Comparison of ENCODE assay signal across 1 cellular context in genomic region chr1:152447484-152447883, GRCh38.
TF ChIP-seq lines count a peak whose summit lies in the region.

No MANE protein-coding gene starts in this region.

TF ChIP-seq in HepG2, 621 proteins besides CTCF, POLR2A, EP300 and RAD21:
- TF ChIP-seq, protein P1, sequence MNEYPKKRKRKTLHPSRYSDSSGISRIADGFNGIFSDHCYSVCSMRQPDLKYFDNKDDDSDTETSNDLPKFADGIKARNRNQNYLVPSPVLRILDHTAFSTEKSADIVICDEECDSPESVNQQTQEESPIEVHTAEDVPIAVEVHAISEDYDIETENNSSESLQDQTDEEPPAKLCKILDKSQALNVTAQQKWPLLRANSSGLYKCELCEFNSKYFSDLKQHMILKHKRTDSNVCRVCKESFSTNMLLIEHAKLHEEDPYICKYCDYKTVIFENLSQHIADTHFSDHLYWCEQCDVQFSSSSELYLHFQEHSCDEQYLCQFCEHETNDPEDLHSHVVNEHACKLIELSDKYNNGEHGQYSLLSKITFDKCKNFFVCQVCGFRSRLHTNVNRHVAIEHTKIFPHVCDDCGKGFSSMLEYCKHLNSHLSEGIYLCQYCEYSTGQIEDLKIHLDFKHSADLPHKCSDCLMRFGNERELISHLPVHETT (CRISPR knock-in tag; conservative IDR thresholded peaks at IDR 0.05): no peak
- TF ChIP-seq CENPBD1 (CRISPR knock-in tag; IDR thresholded peaks at IDR 0.05; ENCODE audit: borderline replicate concordance, low read depth) (no peak), DMTF1 (CRISPR knock-in tag; IDR thresholded peaks at IDR 0.05) (no peak), MED8 (CRISPR knock-in tag; IDR thresholded peaks at IDR 0.05; ENCODE audit: insufficient replicate concordance) (no peak), ZFY (CRISPR knock-in tag; IDR thresholded peaks at IDR 0.05) (no peak), SRSF1 (optimal IDR thresholded peaks at IDR 0.05; ENCODE audit: low read depth, low read length) (no peak), SYNCRIP (IDR thresholded peaks at IDR 0.05; ENCODE audit: insufficient read depth, low read depth, low read length) (no peak), MZF1 (CRISPR knock-in tag; IDR thresholded peaks at IDR 0.05; ENCODE audit: borderline replicate concordance) (no peak), ARNT (IDR thresholded peaks at IDR 0.05) (no peak), HMG20B (CRISPR knock-in tag; conservative IDR thresholded peaks at IDR 0.05) (no peak), RARG (CRISPR knock-in tag; IDR thresholded peaks at IDR 0.05; ENCODE audit: low read depth) (no peak), ZNF17 (CRISPR knock-in tag; IDR thresholded peaks at IDR 0.05) (no peak), ZBTB49 (CRISPR knock-in tag; IDR thresholded peaks at IDR 0.05; ENCODE audit: borderline replicate concordance) (no peak), MBNL3 (CRISPR knock-in tag; conservative IDR thresholded peaks at IDR 0.05) (no peak), KDM6A (CRISPR knock-in tag; IDR thresholded peaks at IDR 0.05; ENCODE audit: low read depth) (no peak), TRAFD1 (CRISPR knock-in tag; IDR thresholded peaks at IDR 0.05; ENCODE audit: borderline replicate concordance) (no peak)
- TF ChIP-seq, protein P2, sequence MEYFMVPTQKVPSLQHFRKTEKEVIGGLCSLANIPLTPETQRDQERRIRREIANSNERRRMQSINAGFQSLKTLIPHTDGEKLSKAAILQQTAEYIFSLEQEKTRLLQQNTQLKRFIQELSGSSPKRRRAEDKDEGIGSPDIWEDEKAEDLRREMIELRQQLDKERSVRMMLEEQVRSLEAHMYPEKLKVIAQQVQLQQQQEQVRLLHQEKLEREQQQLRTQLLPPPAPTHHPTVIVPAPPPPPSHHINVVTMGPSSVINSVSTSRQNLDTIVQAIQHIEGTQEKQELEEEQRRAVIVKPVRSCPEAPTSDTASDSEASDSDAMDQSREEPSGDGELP (IDR thresholded peaks at IDR 0.05; ENCODE audit: borderline replicate concordance, low read depth): no peak
- TF ChIP-seq, protein P3, sequence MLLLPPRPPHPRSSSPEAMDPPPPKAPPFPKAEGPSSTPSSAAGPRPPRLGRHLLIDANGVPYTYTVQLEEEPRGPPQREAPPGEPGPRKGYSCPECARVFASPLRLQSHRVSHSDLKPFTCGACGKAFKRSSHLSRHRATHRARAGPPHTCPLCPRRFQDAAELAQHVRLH (CRISPR knock-in tag; IDR thresholded peaks at IDR 0.05; ENCODE audit: borderline replicate concordance, low read depth): no peak
- TF ChIP-seq, protein P4, sequence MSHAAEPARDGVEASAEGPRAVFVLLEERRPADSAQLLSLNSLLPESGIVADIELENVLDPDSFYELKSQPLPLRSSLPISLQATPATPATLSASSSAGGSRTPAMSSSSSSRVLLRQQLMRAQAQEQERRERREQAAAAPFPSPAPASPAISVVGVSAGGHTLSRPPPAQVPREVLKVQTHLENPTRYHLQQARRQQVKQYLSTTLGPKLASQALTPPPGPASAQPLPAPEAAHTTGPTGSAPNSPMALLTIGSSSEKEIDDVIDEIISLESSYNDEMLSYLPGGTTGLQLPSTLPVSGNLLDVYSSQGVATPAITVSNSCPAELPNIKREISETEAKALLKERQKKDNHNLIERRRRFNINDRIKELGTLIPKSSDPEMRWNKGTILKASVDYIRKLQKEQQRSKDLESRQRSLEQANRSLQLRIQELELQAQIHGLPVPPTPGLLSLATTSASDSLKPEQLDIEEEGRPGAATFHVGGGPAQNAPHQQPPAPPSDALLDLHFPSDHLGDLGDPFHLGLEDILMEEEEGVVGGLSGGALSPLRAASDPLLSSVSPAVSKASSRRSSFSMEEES (CRISPR knock-in tag; IDR thresholded peaks at IDR 0.05): no peak
TF ChIP-seq in HepG2: peak in this region for 0.
